In the genomic region with DNA sequence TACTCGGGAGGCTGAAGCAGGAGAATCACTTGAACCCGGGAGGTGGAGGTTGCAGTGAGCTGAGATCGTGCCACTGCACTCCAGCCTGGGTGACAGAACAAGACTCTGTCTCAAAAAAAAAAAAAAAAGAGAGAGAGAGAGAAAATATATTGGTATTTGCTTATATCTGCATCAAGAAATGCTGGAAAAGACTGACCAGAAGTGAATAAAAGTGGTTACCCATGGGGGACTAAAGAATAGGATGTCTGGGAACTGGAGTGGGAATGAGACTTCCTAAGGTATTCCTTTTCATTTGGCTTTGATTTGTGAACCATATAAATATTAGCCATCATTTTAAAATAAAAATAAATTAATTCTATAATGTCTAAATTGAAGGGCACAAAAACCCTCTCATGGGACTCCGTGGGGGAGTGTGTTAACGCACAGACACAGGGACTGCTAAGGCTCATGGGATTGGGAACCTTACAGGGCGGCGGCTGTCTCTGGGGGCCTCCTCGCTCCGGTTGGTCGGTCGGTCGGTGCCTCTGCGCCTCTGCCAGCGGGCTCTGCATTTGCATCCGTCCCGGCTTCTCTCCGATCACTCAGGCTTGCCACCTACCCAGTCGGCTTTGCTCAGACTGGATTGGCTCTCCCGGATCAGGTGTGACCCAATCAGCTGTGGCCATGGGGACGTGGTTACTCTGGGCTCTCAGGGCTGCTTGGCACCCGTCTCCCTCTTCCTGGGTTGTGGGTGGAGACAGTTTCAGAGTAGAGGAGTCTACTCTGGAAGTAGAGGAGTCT, we compare ENCODE assay signal across 8 cellular contexts. TPM values are rescaled to one million over a fixed set of nuclear protein-coding genes. Genes with fewer than 3 reads are reported as not detected.
A peak's percentile ranks its signal among the peaks of the same experiment; 100 is the strongest.
DNase-seq lines count a peak whose midpoint lies in the region; TF ChIP-seq lines count a peak whose summit lies in the region.

No MANE protein-coding gene starts in this region.

- DNase-seq in DMS 273 treated with DMSO at 0.1 percent for 48 hours (lab: John Stamatoyannopoulos, UW) (peak; percentile 85), NCI-H2029 (lab: John Stamatoyannopoulos, UW) (peak; percentile 68), cerebellar nuclear complex (lab: John Stamatoyannopoulos, UW) (peak; percentile 8 to 49), kidney epithelial cell (ENCODE audit: low read depth) (peak; percentile 45)
- peak; percentile 45 for DNase-seq in activated CD4-positive, alpha-beta T cell treated with anti-CD3 and anti-CD28 coated beads for 1 hour
- peak; percentile 44 to 59 for DNase-seq in stimulated activated CD4-positive, alpha-beta T cell treated with anti-CD3 and anti-CD28 coated beads, Interleukin-15, amount 100 ng/mL, for 48 hours (ENCODE audit: low read depth in 2 of 2)
- DNase-seq in NK-92 treated with Interleukin-12 subunit alpha and Interleukin-12 subunit beta, amount 100 ng/mL, for 24 hours (lab: John Stamatoyannopoulos, UW) = no peak

- CTCF ChIA-PET in HEK293 (lab: Yijun Ruan, JAX) = interaction anchor here (1.2 kb wide), 1 partner anchor 24 kb away, joined by 4 read pairs; no protein-coding TSS in a partner anchor

- 0 out of 2 replicates have a peak overlapping the region, but pooled peaks have one; percentile 34 for H3K27ac ChIP-seq in HEK293 (ENCODE audit: extremely low read depth, low read depth, low read length)

- no peaks in the 10 kb centered on the region for H3K36me3 ChIP-seq in HEK293 (ENCODE audit: control insufficient read depth in 2 of 2, insufficient read depth in 1 of 2, low read length in 2 of 2)
- peaks cover 1% of the 10 kb centered on the region for H3K36me3 ChIP-seq in kidney epithelial cell (ENCODE audit: control insufficient read depth, insufficient read depth, low read length)

- H3K4me1 ChIP-seq in HEK293 (ENCODE audit: control insufficient read depth, insufficient read depth, low read length) = peaks cover 8% of the 10 kb centered on the region

- POLR2A ChIA-PET in HEK293 (lab: Yijun Ruan, JAX) = interaction anchor here (0.7 to 2.5 kb wide), 3 partner anchors 13 to 438 kb away, joined by 4 to 12 read pairs (median 4); partner anchors contain the start of gene TSPAN3

- H3K27me3 ChIP-seq in kidney epithelial cell (ENCODE audit: control insufficient read depth, insufficient read depth, low read length) = no peaks in the 10 kb centered on the region

- H3K4me3 ChIP-seq in HEK293 (ENCODE audit: low read depth, low read length) = peak overlapping the region; percentile 25
- peak overlapping the region; percentile 13 for H3K4me3 ChIP-seq in kidney epithelial cell (ENCODE audit: low read depth, low read length)

- TF ChIP-seq CTCF in HEK293 (tag by site-specific recombination; IDR thresholded peaks at IDR 0.05) (no peak), kidney epithelial cell (IDR thresholded peaks at IDR 0.05; ENCODE audit: insufficient read depth, low read length, poor library complexity, severe bottlenecking) (no peak)

- no peaks in the 10 kb centered on the region for H3K9me3 ChIP-seq in HEK293 (ENCODE audit: control insufficient read depth, insufficient read depth, low read depth, low read length)

TF ChIP-seq in HEK293, 187 proteins besides CTCF, POLR2A, EP300 and RAD21 (continues in another document):
- no peak for TF ChIP-seq ZNF174 (tag by site-specific recombination; IDR thresholded peaks at IDR 0.05)
- no peak for TF ChIP-seq ZNF529 (tag by site-specific recombination; IDR thresholded peaks at IDR 0.05; ENCODE audit: insufficient replicate concordance)
- no peak for TF ChIP-seq ZNF777 (tag by site-specific recombination; IDR thresholded peaks at IDR 0.05; ENCODE audit: borderline replicate concordance)
- TF ChIP-seq TCF7L2 (IDR thresholded peaks at IDR 0.05; ENCODE audit: borderline replicate concordance, low read depth, low read length) = no peak
- no peak for TF ChIP-seq ZNF19 (tag by site-specific recombination; IDR thresholded peaks at IDR 0.05; ENCODE audit: low read depth)
- peak; percentile 71 for TF ChIP-seq ZNF335 (tag by site-specific recombination; conservative IDR thresholded peaks at IDR 0.05)
- TF ChIP-seq HOXA7 (CRISPR knock-in tag; IDR thresholded peaks at IDR 0.05; ENCODE audit: borderline replicate concordance) = no peak
- TF ChIP-seq GLIS1 (tag by site-specific recombination; IDR thresholded peaks at IDR 0.05) = peak; percentile 86
- peak; percentile 16; the same call in 1 of the 2 replicates for TF ChIP-seq ZNF600 (tag by site-specific recombination; IDR thresholded peaks at IDR 0.05)
- TF ChIP-seq, protein P1, sequence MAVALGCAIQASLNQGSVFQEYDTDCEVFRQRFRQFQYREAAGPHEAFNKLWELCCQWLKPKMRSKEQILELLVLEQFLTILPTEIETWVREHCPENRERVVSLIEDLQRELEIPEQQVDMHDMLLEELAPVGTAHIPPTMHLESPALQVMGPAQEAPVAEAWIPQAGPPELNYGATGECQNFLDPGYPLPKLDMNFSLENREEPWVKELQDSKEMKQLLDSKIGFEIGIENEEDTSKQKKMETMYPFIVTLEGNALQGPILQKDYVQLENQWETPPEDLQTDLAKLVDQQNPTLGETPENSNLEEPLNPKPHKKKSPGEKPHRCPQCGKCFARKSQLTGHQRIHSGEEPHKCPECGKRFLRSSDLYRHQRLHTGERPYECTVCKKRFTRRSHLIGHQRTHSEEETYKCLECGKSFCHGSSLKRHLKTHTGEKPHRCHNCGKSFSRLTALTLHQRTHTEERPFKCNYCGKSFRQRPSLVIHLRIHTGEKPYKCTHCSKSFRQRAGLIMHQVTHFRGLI (tag by site-specific recombination; IDR thresholded peaks at IDR 0.05) = peak; percentile 15; the same call in 1 of the 2 replicates
- no peak for TF ChIP-seq ZNF433 (tag by site-specific recombination; IDR thresholded peaks at IDR 0.05; ENCODE audit: low read depth)
- 0 out of 2 replicates have a peak, but pooled peaks have one; percentile 56 for TF ChIP-seq ZNF660 (tag by site-specific recombination; IDR thresholded peaks at IDR 0.05)
- TF ChIP-seq ZNF398 (tag by site-specific recombination; IDR thresholded peaks at IDR 0.05) = no peak
- TF ChIP-seq, protein P2, sequence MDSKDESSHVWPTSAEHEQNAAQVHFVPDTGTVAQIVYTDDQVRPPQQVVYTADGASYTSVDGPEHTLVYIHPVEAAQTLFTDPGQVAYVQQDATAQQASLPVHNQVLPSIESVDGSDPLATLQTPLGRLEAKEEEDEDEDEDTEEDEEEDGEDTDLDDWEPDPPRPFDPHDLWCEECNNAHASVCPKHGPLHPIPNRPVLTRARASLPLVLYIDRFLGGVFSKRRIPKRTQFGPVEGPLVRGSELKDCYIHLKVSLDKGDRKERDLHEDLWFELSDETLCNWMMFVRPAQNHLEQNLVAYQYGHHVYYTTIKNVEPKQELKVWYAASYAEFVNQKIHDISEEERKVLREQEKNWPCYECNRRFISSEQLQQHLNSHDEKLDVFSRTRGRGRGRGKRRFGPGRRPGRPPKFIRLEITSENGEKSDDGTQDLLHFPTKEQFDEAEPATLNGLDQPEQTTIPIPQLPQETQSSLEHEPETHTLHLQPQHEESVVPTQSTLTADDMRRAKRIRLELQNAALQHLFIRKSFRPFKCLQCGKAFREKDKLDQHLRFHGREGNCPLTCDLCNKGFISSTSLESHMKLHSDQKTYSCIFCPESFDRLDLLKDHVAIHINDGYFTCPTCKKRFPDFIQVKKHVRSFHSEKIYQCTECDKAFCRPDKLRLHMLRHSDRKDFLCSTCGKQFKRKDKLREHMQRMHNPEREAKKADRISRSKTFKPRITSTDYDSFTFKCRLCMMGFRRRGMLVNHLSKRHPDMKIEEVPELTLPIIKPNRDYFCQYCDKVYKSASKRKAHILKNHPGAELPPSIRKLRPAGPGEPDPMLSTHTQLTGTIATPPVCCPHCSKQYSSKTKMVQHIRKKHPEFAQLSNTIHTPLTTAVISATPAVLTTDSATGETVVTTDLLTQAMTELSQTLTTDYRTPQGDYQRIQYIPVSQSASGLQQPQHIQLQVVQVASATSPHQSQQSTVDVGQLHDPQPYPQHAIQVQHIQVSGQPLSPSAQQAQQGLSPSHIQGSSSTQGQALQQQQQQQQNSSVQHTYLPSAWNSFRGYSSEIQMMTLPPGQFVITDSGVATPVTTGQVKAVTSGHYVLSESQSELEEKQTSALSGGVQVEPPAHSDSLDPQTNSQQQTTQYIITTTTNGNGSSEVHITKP (tag by site-specific recombination; IDR thresholded peaks at IDR 0.05) = peak; percentile 69
- TF ChIP-seq GLIS2 (tag by site-specific recombination; IDR thresholded peaks at IDR 0.05) = peak; percentile 72
- TF ChIP-seq, protein P3, sequence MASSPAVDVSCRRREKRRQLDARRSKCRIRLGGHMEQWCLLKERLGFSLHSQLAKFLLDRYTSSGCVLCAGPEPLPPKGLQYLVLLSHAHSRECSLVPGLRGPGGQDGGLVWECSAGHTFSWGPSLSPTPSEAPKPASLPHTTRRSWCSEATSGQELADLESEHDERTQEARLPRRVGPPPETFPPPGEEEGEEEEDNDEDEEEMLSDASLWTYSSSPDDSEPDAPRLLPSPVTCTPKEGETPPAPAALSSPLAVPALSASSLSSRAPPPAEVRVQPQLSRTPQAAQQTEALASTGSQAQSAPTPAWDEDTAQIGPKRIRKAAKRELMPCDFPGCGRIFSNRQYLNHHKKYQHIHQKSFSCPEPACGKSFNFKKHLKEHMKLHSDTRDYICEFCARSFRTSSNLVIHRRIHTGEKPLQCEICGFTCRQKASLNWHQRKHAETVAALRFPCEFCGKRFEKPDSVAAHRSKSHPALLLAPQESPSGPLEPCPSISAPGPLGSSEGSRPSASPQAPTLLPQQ (tag by site-specific recombination; IDR thresholded peaks at IDR 0.05) = no peak

RNA-seq across cellular contexts. Expression of gene TSPAN3, which starts 12.7 kb away (rescaled TPM):
- total RNA-seq in kidney epithelial cell = 198 and 252 TPM in 2 replicates
